In the genomic region with DNA sequence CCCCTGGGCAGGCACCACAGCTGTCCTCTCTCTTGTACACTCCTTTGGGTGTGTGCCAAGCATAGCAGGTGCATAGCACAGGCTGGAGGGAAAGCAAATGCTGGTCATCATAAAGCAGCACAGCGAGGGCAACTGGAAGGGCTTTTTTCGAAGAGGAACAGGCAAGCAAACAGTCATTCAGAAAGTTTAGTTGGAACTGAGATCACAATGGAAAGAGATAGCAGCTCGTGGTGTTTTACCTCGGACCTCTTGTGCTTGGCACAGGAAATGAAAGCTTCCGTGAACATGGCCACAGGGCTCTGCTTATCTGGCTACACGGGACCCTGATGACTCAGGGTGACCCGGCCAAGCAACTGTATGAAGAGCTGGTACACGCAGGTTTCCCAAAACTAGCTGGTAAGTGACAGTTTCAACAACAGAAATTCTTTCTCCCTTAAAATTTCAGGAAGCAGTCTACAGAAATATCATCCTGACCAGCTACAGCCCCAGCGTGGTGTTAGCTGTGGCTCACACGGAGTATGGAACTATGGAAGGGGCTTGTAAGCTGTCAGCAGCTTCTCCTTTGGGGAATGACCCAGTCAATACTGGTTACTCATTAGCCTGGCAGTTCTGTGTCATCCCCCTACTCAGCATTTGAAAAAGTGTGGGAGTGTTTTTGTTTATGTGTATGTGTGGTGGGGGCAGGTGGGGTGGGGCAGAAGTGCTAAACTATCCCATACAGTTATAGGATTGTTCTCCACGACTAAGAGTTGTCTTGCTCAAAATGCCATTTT, we compare ENCODE assay signal across 8 cellular contexts. TPM values are rescaled to one million over a fixed set of nuclear protein-coding genes. Genes with fewer than 3 reads are reported as not detected.
DNase-seq lines count a peak whose midpoint lies in the region; ATAC-seq, FAIRE-seq and TF ChIP-seq lines count a peak whose summit lies in the region.

No MANE protein-coding gene starts in this region.

- H3K9me3 ChIP-seq in astrocyte (ENCODE audit: insufficient read depth, low read depth, low read length) (no peaks in the 10 kb centered on the region), mucosa of stomach (ENCODE audit: control insufficient read depth, low read length) (no peaks in the 10 kb centered on the region), thoracic aorta (no peaks in the 10 kb centered on the region)

- no peaks in the 10 kb centered on the region for H3K9me3 Mint-ChIP-seq in astrocyte (ENCODE audit: unreplicated experiment)

- no peak overlapping the region for H3K27ac ChIP-seq in astrocyte (ENCODE audit: low read depth, low read length)
- H3K27ac ChIP-seq in thoracic aorta: no peak overlapping the region

- H3K27me3 ChIP-seq in astrocyte (ENCODE audit: insufficient read depth, low read length) (no peaks in the 10 kb centered on the region), mucosa of stomach (ENCODE audit: control insufficient read depth, insufficient read depth, low read length) (no peaks in the 10 kb centered on the region), thoracic aorta (replicated peaks; ENCODE audit: insufficient read depth) (no peaks in the 10 kb centered on the region)

- peaks cover 4% of the 10 kb centered on the region for H3K36me3 Mint-ChIP-seq in astrocyte (ENCODE audit: low read depth, unreplicated experiment)

- H3K4me1 ChIP-seq in astrocyte (ENCODE audit: insufficient read depth, low read length) (peaks cover 6% of the 10 kb centered on the region), mucosa of stomach (ENCODE audit: control insufficient read depth, insufficient read depth, low read length) (peaks cover 8% of the 10 kb centered on the region), thoracic aorta (ENCODE audit: control insufficient read depth in 1 of 2, low read depth in 2 of 2) (peaks cover 10 to 18% of the 10 kb centered on the region in 2 donors)

- H3K27ac Mint-ChIP-seq in astrocyte (ENCODE audit: unreplicated experiment): no peak overlapping the region

- peak; percentile 92 for ATAC-seq in GM21526 (IDR thresholded peaks at IDR 0.05; ENCODE audit: low FRiP score, unreplicated experiment)
- no peak for ATAC-seq in thoracic aorta (ENCODE audit: insufficient number of reproducible peaks, low FRiP score, low read depth)

- FAIRE-seq in astrocyte (lab: Jason Lieb, UNC): no peak

- peaks cover 14% of the 10 kb centered on the region for H3K4me1 Mint-ChIP-seq in astrocyte (ENCODE audit: low read depth, unreplicated experiment)

- peak overlapping the region; percentile 62 for H3K4me2 ChIP-seq in astrocyte (ENCODE audit: low read length)

- peak overlapping the region; percentile 34 for H3K4me3 Mint-ChIP-seq in astrocyte (ENCODE audit: unreplicated experiment)

- H3K9ac ChIP-seq in astrocyte (ENCODE audit: low read length) (no peak overlapping the region), mucosa of stomach (ENCODE audit: low read length) (peak overlapping the region; percentile 29)

- CTCF ChIA-PET in GM10248 (lab: Yijun Ruan, JAX): interaction anchor here (0.8 to 8.1 kb wide), 4 partner anchors 9 to 432 kb away, joined by 3 to 72 read pairs (median 4); partner anchors contain the start of gene ANKRD31

- H3K79me2 ChIP-seq in astrocyte (ENCODE audit: insufficient read depth, low read length): no peaks in the 10 kb centered on the region

- no peak for TF ChIP-seq CTCF in GM10248 (IDR thresholded peaks at IDR 0.05; ENCODE audit: control extremely low read depth, extremely low read depth, low read depth, missing control alignments)
- TF ChIP-seq CTCF in astrocyte (IDR thresholded peaks at IDR 0.05; ENCODE audit: insufficient read depth, low read depth, low read length): no peak
- TF ChIP-seq CTCF in thoracic aorta (IDR thresholded peaks at IDR 0.05): no peak

- DNase-seq in GM10248 (ENCODE audit: extremely low spot score) (peak; percentile 63), HuH-7 (ENCODE audit: low spot score) (peak; percentile 20), SK-MEL-5 (ENCODE audit: low read depth, low spot score) (peak; percentile 24), astrocyte (ENCODE audit: low read depth) (peak; percentile 15), thoracic aorta (ENCODE audit: low spot score) (no peak), NCI-H2107 treated with DMSO at 0.1 percent for 48 hours (lab: John Stamatoyannopoulos, UW; ENCODE audit: unreplicated experiment) (no peak)

- in situ Hi-C loops in SK-MEL-5 (cut with HindIII; ENCODE audit: low pct_unique_long_range_greater_than_20kb, low sequenced_read_pairs): no loop called here

- H2AFZ ChIP-seq in astrocyte (ENCODE audit: low read depth, low read length): no peak overlapping the region

- POLR2A ChIA-PET in GM10248 (lab: Yijun Ruan, JAX): interaction anchor here (1.0 kb wide), 1 partner anchor 332 kb away, joined by 3 read pairs; the partner anchor contains the start of gene HMGCR

- peaks cover 3% of the 10 kb centered on the region for H3K27me3 Mint-ChIP-seq in astrocyte (ENCODE audit: low read depth, unreplicated experiment)

- H3K4me3 ChIP-seq in astrocyte (ENCODE audit: insufficient read depth, low read depth, low read length): peak overlapping the region; percentile 9
- H3K4me3 ChIP-seq in mucosa of stomach (ENCODE audit: low read length): peak overlapping the region; percentile 10
- H3K4me3 ChIP-seq in thoracic aorta: peak overlapping the region; percentile 41

- H4K20me1 ChIP-seq in astrocyte (ENCODE audit: insufficient read depth, low read length): no peaks in the 10 kb centered on the region

- no peaks in the 10 kb centered on the region for H3K36me3 ChIP-seq in astrocyte (ENCODE audit: insufficient read depth, low read length)
- H3K36me3 ChIP-seq in mucosa of stomach (ENCODE audit: control insufficient read depth, insufficient read depth, low read length): no peaks in the 10 kb centered on the region
- H3K36me3 ChIP-seq in thoracic aorta: no peaks in the 10 kb centered on the region

RNA-seq across cellular contexts. Expression of gene POC5, which starts 48.1 kb away (rescaled TPM):
- 12.5 and 18.3 TPM in 2 replicates for total RNA-seq in SK-MEL-5 (2014; rRNA removed; shearing (Covaris generic))
- polyA plus RNA-seq in SK-MEL-5 (2015; cell fraction: cytosol; rRNA removed): 9.6 and 18.1 TPM in 2 replicates
- 45.7 and 54.2 TPM in 2 replicates for polyA plus RNA-seq in SK-MEL-5 (2015; cell fraction: nucleus; rRNA removed)
- total RNA-seq in astrocyte (6.1 and 9.0 TPM in 2 replicates), thoracic aorta (10 to 100 TPM in 1 of 2 donors, 1 to 10 TPM in 1; 5.1 to 18.4 TPM)

RNA-seq across cellular contexts. Expression of gene ANKDD1B, which starts 57.9 kb away (rescaled TPM):
- total RNA-seq in SK-MEL-5 (2014; rRNA removed; shearing (Covaris generic)): 0.08 and 0.69 TPM in 2 replicates
- 0.05 and 0.11 TPM in 2 replicates for polyA plus RNA-seq in SK-MEL-5 (2015; cell fraction: cytosol; rRNA removed)
- 0.75 and 1.0 TPM in 2 replicates for polyA plus RNA-seq in SK-MEL-5 (2015; cell fraction: nucleus; rRNA removed)
- total RNA-seq in astrocyte: 0.41 and 0.59 TPM in 2 replicates
- 1 to 10 TPM in 1 of 2 donors, not detected in 1; 1.6 TPM for total RNA-seq in thoracic aorta

Comparison
In these comparisons a context has a peak if more than half of its experiments do, and no peak if none do; other contexts are left out.
1. DNase-seq: peak in GM10248 (single experiment), HuH-7 (single experiment), SK-MEL-5 (single experiment) and astrocyte (single experiment); none in thoracic aorta (single experiment) and NCI-H2107 treated with DMSO at 0.1 percent for 48 hours (single experiment).
2. Peak in every context shown above with its lines, with median percentiles within 50 percentile points of each other: H3K4me3 ChIP-seq.